ENCODE assay signal across 8 cellular contexts in genomic region chr7:44921607-44922350, GRCh38. TPM values are rescaled to one million over a fixed set of nuclear protein-coding genes. Genes with fewer than 3 reads are reported as not detected.
DNase-seq lines count a peak whose midpoint lies in the region; ATAC-seq, FAIRE-seq and TF ChIP-seq lines count a peak whose summit lies in the region.

No MANE protein-coding gene starts in this region.

- no peaks in the 10 kb centered on the region for H3K4me1 ChIP-seq in endodermal cell (ENCODE audit: control insufficient read depth, insufficient read depth, low read length)

- peaks cover 5% of the 10 kb centered on the region for H3K9me3 ChIP-seq in endodermal cell (ENCODE audit: control insufficient read depth, low read length)

- H3K36me3 Mint-ChIP-seq in activated CD8-positive, alpha-beta memory T cell treated with anti-CD3 and anti-CD28 coated beads, Interleukin-2, amount 10 ng/mL, durations not matched to agents 7 days and 5 days: no peaks in the 10 kb centered on the region
- H3K36me3 Mint-ChIP-seq in endodermal cell (ENCODE audit: low read depth) (no peaks in the 10 kb centered on the region), mesothelial cell of epicardium (no peaks in the 10 kb centered on the region)

- no peaks in the 10 kb centered on the region for H3K36me3 ChIP-seq in endodermal cell (ENCODE audit: control insufficient read depth, insufficient read depth, low read length)

- peak overlapping the region; percentile 46 for H3K27ac Mint-ChIP-seq in activated CD8-positive, alpha-beta memory T cell treated with anti-CD3 and anti-CD28 coated beads, Interleukin-2, amount 10 ng/mL, durations not matched to agents 7 days and 5 days
- H3K27ac Mint-ChIP-seq in endodermal cell: no peak overlapping the region
- H3K27ac Mint-ChIP-seq in mesothelial cell of epicardium: no peak overlapping the region

- TF ChIP-seq CTCF in endodermal cell (conservative IDR thresholded peaks at IDR 0.05): peak; percentile 85
- TF ChIP-seq CTCF in mesothelial cell of epicardium (IDR thresholded peaks at IDR 0.05; ENCODE audit: unreplicated experiment): peak; percentile 77

- DNase-seq in AG20443 (ENCODE audit: low spot score) (peak; percentile 89), GM19239 (ENCODE audit: insufficient read length, low spot score) (peak; percentile 78), HS-27A (ENCODE audit: low read depth) (peak; percentile 23), NOMO-1 treated with dmso at 0.1 percent for 144 hours (lab: John Stamatoyannopoulos, UW; ENCODE audit: unreplicated experiment) (peak; percentile 47), endodermal cell (peak; percentile 97), mesothelial cell of epicardium (ENCODE audit: low spot score in 2 of 2, unreplicated experiment in 2 of 2) (peak; percentile 61 to 80)
- peak; percentile 96 for DNase-seq in activated CD8-positive, alpha-beta memory T cell treated with anti-CD3 and anti-CD28 coated beads, Interleukin-2, amount 10 ng/mL, durations not matched to agents 7 days and 5 days
- peak; percentile 95 to 97 for DNase-seq in stimulated activated CD8-positive, alpha-beta memory T cell treated with anti-CD3 and anti-CD28 coated beads, Interleukin-2, amount 100 ng/mL, for 48 hours (ENCODE audit: low read depth in 2 of 2)

- H3K9me3 Mint-ChIP-seq in activated CD8-positive, alpha-beta memory T cell treated with anti-CD3 and anti-CD28 coated beads, Interleukin-2, amount 10 ng/mL, durations not matched to agents 7 days and 5 days (ENCODE audit: low read depth): no peaks in the 10 kb centered on the region
- peaks cover 10% of the 10 kb centered on the region for H3K9me3 Mint-ChIP-seq in endodermal cell
- H3K9me3 Mint-ChIP-seq in mesothelial cell of epicardium: no peaks in the 10 kb centered on the region

- FAIRE-seq in GM19239 (lab: Jason Lieb, UNC): peak; percentile 82

- H3K27me3 Mint-ChIP-seq in activated CD8-positive, alpha-beta memory T cell treated with anti-CD3 and anti-CD28 coated beads, Interleukin-2, amount 10 ng/mL, durations not matched to agents 7 days and 5 days: peaks cover 5% of the 10 kb centered on the region
- peaks cover 16% of the 10 kb centered on the region for H3K27me3 Mint-ChIP-seq in endodermal cell (ENCODE audit: insufficient read depth)
- peaks cover 16% of the 10 kb centered on the region for H3K27me3 Mint-ChIP-seq in mesothelial cell of epicardium (ENCODE audit: low read depth)

- H3K4me3 ChIP-seq in endodermal cell (ENCODE audit: low read length): no peak overlapping the region

- peaks cover 14% of the 10 kb centered on the region for H3K4me1 Mint-ChIP-seq in activated CD8-positive, alpha-beta memory T cell treated with anti-CD3 and anti-CD28 coated beads, Interleukin-2, amount 10 ng/mL, durations not matched to agents 7 days and 5 days
- H3K4me1 Mint-ChIP-seq in endodermal cell (no peaks in the 10 kb centered on the region), mesothelial cell of epicardium (no peaks in the 10 kb centered on the region)

- WGBS in endodermal cell (ENCODE audit: insufficient coverage in 1 of 2, insufficient read length in 1 of 2), 2 experiments: 50 to 55% methylated on average over 10 to 14 of the region's 14 CpGs

- no peak overlapping the region for H3K9ac ChIP-seq in endodermal cell (ENCODE audit: extremely low read depth, low read length, poor library complexity, severe bottlenecking)

- ATAC-seq in activated CD8-positive, alpha-beta memory T cell treated with anti-CD3 and anti-CD28 coated beads, Interleukin-2, amount 10 ng/mL, durations not matched to agents 7 days and 5 days: peak; percentile 99

- H3K27ac ChIP-seq in endodermal cell (ENCODE audit: low read depth, low read length): no peak overlapping the region

- H3K4me3 Mint-ChIP-seq in activated CD8-positive, alpha-beta memory T cell treated with anti-CD3 and anti-CD28 coated beads, Interleukin-2, amount 10 ng/mL, durations not matched to agents 7 days and 5 days: no peak overlapping the region
- H3K4me3 Mint-ChIP-seq in endodermal cell (no peak overlapping the region), mesothelial cell of epicardium (no peak overlapping the region)

- CTCF ChIA-PET in activated CD8-positive, alpha-beta memory T cell treated with anti-CD3 and anti-CD28 coated beads, Interleukin-2, amount 10 ng/mL, durations not matched to agents 7 days and 5 days (lab: Charles Lee): interaction anchor here (0.8 to 7.2 kb wide), 18 partner anchors 8 to 342 kb away, joined by 3 to 93 read pairs (median 4); partner anchors contain the start of genes H2AZ2, NACAD and PURB

- no peaks in the 10 kb centered on the region for H3K27me3 ChIP-seq in endodermal cell (ENCODE audit: control insufficient read depth, insufficient read depth, low read length, poor library complexity, severe bottlenecking)

RNA-seq across cellular contexts. Expression of gene PURB, which starts 36.4 kb away (rescaled TPM):
- 10 to 100 TPM; 33.4 to 35.4 TPM for total RNA-seq in activated CD8-positive, alpha-beta memory T cell treated with anti-CD3 and anti-CD28 coated beads, Interleukin-2, amount 10 ng/mL, durations not matched to agents 7 days and 5 days
- total RNA-seq in endodermal cell (10 to 100 TPM; 24.7 to 29.8 TPM), mesothelial cell of epicardium (33.2 to 33.7 TPM (median 33.5 TPM) in 3 replicates)
- polyA plus RNA-seq in endodermal cell (2013, experiment 1 of 2): 19.3 TPM
- 19.5 TPM for polyA plus RNA-seq in endodermal cell (2013, experiment 2 of 2)

RNA-seq across cellular contexts. Expression of gene MYO1G, which starts 57.0 kb away (rescaled TPM):
- total RNA-seq in activated CD8-positive, alpha-beta memory T cell treated with anti-CD3 and anti-CD28 coated beads, Interleukin-2, amount 10 ng/mL, durations not matched to agents 7 days and 5 days: 100 to 1,000 TPM; 502 to 567 TPM
- under 1 TPM; 0.11 to 0.33 TPM for total RNA-seq in endodermal cell
- 0.07 TPM for polyA plus RNA-seq in endodermal cell (2013, experiment 1 of 2)
- polyA plus RNA-seq in endodermal cell (2013, experiment 2 of 2): 0.12 TPM
- 0.65 to 0.69 TPM (median 0.66 TPM) in 3 replicates for total RNA-seq in mesothelial cell of epicardium

Comparison
In these comparisons a context has a peak if more than half of its experiments do, and no peak if none do; other contexts are left out.
1. DNase-seq: peak in every context shown above with its lines; median percentile 97 in endodermal cell; 96 in activated CD8-positive, alpha-beta memory T cell treated with anti-CD3 and anti-CD28 coated beads, Interleukin-2, amount 10 ng/mL, durations not matched to agents 7 days and 5 days; 96 in stimulated activated CD8-positive, alpha-beta memory T cell treated with anti-CD3 and anti-CD28 coated beads, Interleukin-2, amount 100 ng/mL, for 48 hours; 89 in AG20443; 78 in GM19239; 70 in mesothelial cell of epicardium; 47 in NOMO-1 treated with dmso at 0.1 percent for 144 hours; 23 in HS-27A.
2. RNA of gene MYO1G, which starts 57.0 kb away (total RNA-seq): 502 to 567 TPM in activated CD8-positive, alpha-beta memory T cell treated with anti-CD3 and anti-CD28 coated beads, Interleukin-2, amount 10 ng/mL, durations not matched to agents 7 days and 5 days; 0.65 to 0.69 TPM in mesothelial cell of epicardium and 0.11 to 0.33 TPM in endodermal cell; every median in the first group is over 100 times any median in the second.